Comparison of ENCODE assay signal across 8 cellular contexts in the genomic region with DNA sequence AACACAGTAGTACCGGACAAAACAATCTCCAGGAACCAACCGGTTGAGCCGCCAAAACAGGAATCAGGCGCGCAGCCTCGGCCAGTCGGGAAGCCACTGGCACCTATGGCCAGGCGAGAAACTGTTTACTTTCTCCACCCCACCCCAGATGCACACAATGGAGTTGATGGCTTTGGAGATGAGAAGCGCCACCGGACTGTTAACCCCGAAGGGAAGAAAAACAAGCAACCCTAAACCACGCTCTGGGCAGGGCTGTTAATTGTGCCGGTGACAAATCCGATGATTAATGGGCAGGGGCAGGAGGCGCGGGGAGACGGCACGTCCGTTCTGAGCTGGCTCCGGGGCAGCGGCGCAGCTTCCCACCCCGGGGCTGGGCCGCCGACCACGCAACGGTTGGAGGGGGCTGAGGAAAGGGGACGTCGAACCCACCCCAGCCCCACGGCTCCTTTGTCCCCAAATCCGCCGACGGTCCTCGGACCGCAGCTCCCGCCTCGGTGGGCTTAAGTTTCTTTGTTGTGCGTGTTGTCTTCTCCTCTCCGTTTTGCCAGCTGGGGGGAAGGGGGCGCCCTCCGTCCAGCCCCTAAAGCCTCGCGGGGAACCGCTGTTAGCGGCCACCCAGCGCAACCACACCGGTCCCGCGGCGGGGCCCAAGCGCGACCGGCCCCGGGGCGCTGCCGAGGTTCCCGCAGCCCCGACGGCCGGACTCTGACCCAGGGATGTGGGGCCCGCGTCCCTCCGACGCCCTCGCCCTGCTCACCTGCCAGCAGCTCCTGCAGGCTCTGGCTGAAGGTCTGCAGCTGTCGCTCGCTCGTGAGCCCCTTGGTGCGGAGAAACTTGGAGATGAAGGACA. TPM values are rescaled to one million over a fixed set of nuclear protein-coding genes. Genes with fewer than 3 reads are reported as not detected.
DNase-seq lines count a peak whose midpoint lies in the region; ATAC-seq and TF ChIP-seq lines count a peak whose summit lies in the region.

No MANE protein-coding gene starts in this region.

- H3K9me3 ChIP-seq in iPS-20b (ENCODE audit: insufficient read depth, low read depth, low read length) (no peaks in the 10 kb centered on the region), skeletal muscle tissue (ENCODE audit: control insufficient read depth in 3 of 3, low read length in 3 of 3) (no peaks in the 10 kb centered on the region)

- H3K4me1 ChIP-seq in iPS-20b (ENCODE audit: insufficient read depth, low read length) (peaks cover 37% of the 10 kb centered on the region; the same call in 1 of the 2 replicates), skeletal muscle tissue (ENCODE audit: control insufficient read depth in 3 of 3, insufficient read depth in 3 of 3, low read length in 3 of 3) (peaks cover 4 to 23% (median 20%) of the 10 kb centered on the region in 3 donors)

- in situ Hi-C loops in astrocyte of the spinal cord (cut with HindIII; ENCODE audit: low sequenced_read_pairs): no loop called here

- peak; percentile 15 for TF ChIP-seq CTCF in astrocyte of the spinal cord (IDR thresholded peaks at IDR 0.05; ENCODE audit: low read depth, low read length)

- H3K36me3 ChIP-seq in iPS-20b (ENCODE audit: insufficient read depth, low read depth, low read length) (peaks cover 45% of the 10 kb centered on the region), skeletal muscle tissue (ENCODE audit: control insufficient read depth in 3 of 3, insufficient read depth in 3 of 3, low read length in 3 of 3) (peaks cover 3 to 8% (median 5%) of the 10 kb centered on the region in 3 donors)

- H3K4me3 ChIP-seq in astrocyte of the spinal cord (ENCODE audit: low read depth, low read length) (peak overlapping the region; percentile 94), iPS-20b (ENCODE audit: low read length) (peak overlapping the region; percentile 95), skeletal muscle tissue (ENCODE audit: low read length in 3 of 3) (peak overlapping the region; percentile 76 to 93 (median 88))

- H3K9ac ChIP-seq in iPS-20b (ENCODE audit: low read depth, low read length): peak overlapping the region; percentile 93
- peak overlapping the region; percentile 92 to 96 (median 96) for H3K9ac ChIP-seq in skeletal muscle tissue (ENCODE audit: low read depth in 1 of 3, low read length in 3 of 3)

- peak; percentile 59 for DNase-seq in SIG-M5 treated with dmso at 0.1 percent for 504 hours (lab: John Stamatoyannopoulos, UW; ENCODE audit: unreplicated experiment)
- no peak for DNase-seq in SIG-M5 (lab: John Stamatoyannopoulos, UW)
- peak; percentile 87 for DNase-seq in M059J (ENCODE audit: low read depth)
- peak; percentile 90 for DNase-seq in T1000 (lab: John Stamatoyannopoulos, UW)
- peak; percentile 59 for DNase-seq in astrocyte of the spinal cord (ENCODE audit: low read depth, low spot score)

- H3K27ac ChIP-seq in iPS-20b (ENCODE audit: low read length) (peak overlapping the region; percentile 64), skeletal muscle tissue (ENCODE audit: low read depth, low read length) (peak overlapping the region; percentile 98)

- H3K27me3 ChIP-seq in iPS-20b (ENCODE audit: insufficient read depth, low read length) (no peaks in the 10 kb centered on the region), skeletal muscle tissue (ENCODE audit: control insufficient read depth in 3 of 3, insufficient read depth in 3 of 3, low read length in 3 of 3) (no peaks in the 10 kb centered on the region)

- ATAC-seq in GM21825 (IDR thresholded peaks at IDR 0.05; ENCODE audit: unreplicated experiment): no peak

RNA-seq across cellular contexts. Expression of a gene that starts 0.8 kb away (rescaled TPM):
- total RNA-seq in M059J (2014; rRNA removed; shearing (Covaris generic)): 10.2 and 14.4 TPM in 2 replicates
- 26.1 TPM for total RNA-seq in skeletal muscle tissue
